Comparison of ENCODE assay signal across 1 cellular context in the genomic region with DNA sequence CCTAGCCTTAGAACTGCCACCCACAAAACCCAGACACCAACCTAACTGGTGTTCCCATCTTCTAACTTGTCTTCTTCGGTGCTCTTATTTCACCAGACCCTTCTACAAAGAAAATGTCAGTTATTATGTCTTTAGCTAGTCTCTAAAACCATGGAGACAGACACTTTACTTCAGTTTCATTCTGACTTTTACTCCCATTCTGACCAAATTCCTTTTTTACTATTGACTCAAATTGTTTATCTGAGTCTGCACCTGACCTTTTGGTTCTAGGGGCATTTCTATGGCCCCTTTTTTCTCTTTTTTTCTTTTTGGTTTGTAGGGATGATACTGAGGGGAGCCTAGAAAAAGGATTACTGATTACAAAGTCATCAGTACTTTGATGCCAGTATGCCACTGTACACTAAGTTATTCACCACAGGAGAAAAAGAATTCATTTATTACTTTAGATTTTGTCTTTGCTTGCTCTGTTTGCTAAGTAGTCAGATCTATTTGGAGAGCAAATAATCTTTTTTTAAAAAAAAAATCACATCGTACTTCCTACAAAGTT.
A peak's percentile ranks its signal among the peaks of the same experiment; 100 is the strongest.
TF ChIP-seq lines count a peak whose summit lies in the region.

No MANE protein-coding gene starts in this region.

TF ChIP-seq in HepG2, 621 proteins besides CTCF, POLR2A, EP300 and RAD21 (continued from another document and continues in another):
- no peak for TF ChIP-seq SOX13 (IDR thresholded peaks at IDR 0.05)
- TF ChIP-seq SOX13 (CRISPR knock-in tag; conservative IDR thresholded peaks at IDR 0.05 in 1 of 2, IDR thresholded peaks at IDR 0.05 in 1 of 2), result peak in 1 of 2 experiments; percentile 83; a peak in 2 of 4 replicates
- no peak for TF ChIP-seq ZNF367 (CRISPR knock-in tag; IDR thresholded peaks at IDR 0.05; ENCODE audit: borderline replicate concordance)
- no peak for TF ChIP-seq JUNB (CRISPR knock-in tag; IDR thresholded peaks at IDR 0.05; ENCODE audit: borderline replicate concordance)
- TF ChIP-seq, protein P1, sequence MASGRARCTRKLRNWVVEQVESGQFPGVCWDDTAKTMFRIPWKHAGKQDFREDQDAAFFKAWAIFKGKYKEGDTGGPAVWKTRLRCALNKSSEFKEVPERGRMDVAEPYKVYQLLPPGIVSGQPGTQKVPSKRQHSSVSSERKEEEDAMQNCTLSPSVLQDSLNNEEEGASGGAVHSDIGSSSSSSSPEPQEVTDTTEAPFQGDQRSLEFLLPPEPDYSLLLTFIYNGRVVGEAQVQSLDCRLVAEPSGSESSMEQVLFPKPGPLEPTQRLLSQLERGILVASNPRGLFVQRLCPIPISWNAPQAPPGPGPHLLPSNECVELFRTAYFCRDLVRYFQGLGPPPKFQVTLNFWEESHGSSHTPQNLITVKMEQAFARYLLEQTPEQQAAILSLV (CRISPR knock-in tag; IDR thresholded peaks at IDR 0.05; ENCODE audit: borderline replicate concordance), result no peak
- no peak for TF ChIP-seq ZNF501 (CRISPR knock-in tag; IDR thresholded peaks at IDR 0.05)
- TF ChIP-seq, protein P2, sequence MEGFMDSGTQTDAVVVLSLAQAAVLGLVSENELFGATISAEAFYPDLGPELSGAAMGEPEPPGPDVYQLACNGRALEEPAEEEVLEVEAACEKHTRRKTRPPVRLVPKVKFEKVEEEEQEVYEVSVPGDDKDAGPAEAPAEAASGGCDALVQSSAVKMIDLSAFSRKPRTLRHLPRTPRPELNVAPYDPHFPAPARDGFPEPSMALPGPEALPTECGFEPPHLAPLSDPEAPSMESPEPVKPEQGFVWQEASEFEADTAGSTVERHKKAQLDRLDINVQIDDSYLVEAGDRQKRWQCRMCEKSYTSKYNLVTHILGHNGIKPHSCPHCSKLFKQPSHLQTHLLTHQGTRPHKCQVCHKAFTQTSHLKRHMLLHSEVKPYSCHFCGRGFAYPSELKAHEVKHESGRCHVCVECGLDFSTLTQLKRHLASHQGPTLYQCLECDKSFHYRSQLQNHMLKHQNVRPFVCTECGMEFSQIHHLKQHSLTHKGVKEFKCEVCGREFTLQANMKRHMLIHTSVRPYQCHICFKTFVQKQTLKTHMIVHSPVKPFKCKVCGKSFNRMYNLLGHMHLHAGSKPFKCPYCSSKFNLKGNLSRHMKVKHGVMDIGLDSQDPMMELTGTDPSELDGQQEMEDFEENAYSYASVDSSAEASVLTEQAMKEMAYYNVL (CRISPR knock-in tag; IDR thresholded peaks at IDR 0.05; ENCODE audit: borderline replicate concordance), result peak; percentile 75; the same call in 1 of the 2 replicates
- no peak for TF ChIP-seq CC2D1A (CRISPR knock-in tag; IDR thresholded peaks at IDR 0.05)
- TF ChIP-seq HMGA1 (CRISPR knock-in tag; conservative IDR thresholded peaks at IDR 0.05), result no peak
- TF ChIP-seq, protein P3, sequence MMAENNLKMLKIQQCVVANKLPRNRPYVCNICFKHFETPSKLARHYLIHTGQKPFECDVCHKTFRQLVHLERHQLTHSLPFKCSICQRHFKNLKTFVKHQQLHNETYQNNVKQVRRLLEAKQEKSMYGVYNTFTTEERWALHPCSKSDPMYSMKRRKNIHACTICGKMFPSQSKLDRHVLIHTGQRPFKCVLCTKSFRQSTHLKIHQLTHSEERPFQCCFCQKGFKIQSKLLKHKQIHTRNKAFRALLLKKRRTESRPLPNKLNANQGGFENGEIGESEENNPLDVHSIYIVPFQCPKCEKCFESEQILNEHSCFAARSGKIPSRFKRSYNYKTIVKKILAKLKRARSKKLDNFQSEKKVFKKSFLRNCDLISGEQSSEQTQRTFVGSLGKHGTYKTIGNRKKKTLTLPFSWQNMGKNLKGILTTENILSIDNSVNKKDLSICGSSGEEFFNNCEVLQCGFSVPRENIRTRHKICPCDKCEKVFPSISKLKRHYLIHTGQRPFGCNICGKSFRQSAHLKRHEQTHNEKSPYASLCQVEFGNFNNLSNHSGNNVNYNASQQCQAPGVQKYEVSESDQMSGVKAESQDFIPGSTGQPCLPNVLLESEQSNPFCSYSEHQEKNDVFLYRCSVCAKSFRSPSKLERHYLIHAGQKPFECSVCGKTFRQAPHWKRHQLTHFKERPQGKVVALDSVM (CRISPR knock-in tag; IDR thresholded peaks at IDR 0.05), result no peak
- TF ChIP-seq ZNF496 (CRISPR knock-in tag; IDR thresholded peaks at IDR 0.05; ENCODE audit: insufficient replicate concordance), result no peak
- TF ChIP-seq BORCS8-MEF2B (CRISPR knock-in tag; IDR thresholded peaks at IDR 0.05), result no peak
- no peak for TF ChIP-seq GATAD1 (CRISPR knock-in tag; IDR thresholded peaks at IDR 0.05)
- TF ChIP-seq MLLT10 (CRISPR knock-in tag; IDR thresholded peaks at IDR 0.05), result no peak
- no peak for TF ChIP-seq NCOA1 (CRISPR knock-in tag; IDR thresholded peaks at IDR 0.05)
- no peak for TF ChIP-seq ZNF143 (CRISPR knock-in tag; IDR thresholded peaks at IDR 0.05)
- TF ChIP-seq TAF15 (IDR thresholded peaks at IDR 0.05; ENCODE audit: low read depth, low read length, poor library complexity, severe bottlenecking), result no peak
- TF ChIP-seq NCOA2 (CRISPR knock-in tag; IDR thresholded peaks at IDR 0.05), result peak; percentile 66
- TF ChIP-seq, protein P4, sequence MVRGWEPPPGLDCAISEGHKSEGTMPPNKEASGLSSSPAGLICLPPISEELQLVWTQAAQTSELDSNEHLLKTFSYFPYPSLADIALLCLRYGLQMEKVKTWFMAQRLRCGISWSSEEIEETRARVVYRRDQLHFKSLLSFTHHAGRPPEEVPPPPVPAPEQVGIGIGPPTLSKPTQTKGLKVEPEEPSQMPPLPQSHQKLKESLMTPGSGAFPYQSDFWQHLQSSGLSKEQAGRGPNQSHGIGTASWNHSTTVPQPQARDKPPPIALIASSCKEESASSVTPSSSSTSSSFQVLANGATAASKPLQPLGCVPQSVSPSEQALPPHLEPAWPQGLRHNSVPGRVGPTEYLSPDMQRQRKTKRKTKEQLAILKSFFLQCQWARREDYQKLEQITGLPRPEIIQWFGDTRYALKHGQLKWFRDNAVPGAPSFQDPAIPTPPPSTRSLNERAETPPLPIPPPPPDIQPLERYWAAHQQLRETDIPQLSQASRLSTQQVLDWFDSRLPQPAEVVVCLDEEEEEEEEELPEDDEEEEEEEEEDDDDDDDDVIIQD (CRISPR knock-in tag; IDR thresholded peaks at IDR 0.05; ENCODE audit: low read depth), result peak; percentile 55; the same call in 1 of the 2 replicates
- no peak; the same call in 1 of the 2 replicates for TF ChIP-seq FOXO1 (CRISPR knock-in tag; IDR thresholded peaks at IDR 0.05)
- TF ChIP-seq SKI (IDR thresholded peaks at IDR 0.05; ENCODE audit: partially characterized antibody), result peak; percentile 76
- no peak for TF ChIP-seq HNRNPL (IDR thresholded peaks at IDR 0.05; ENCODE audit: low read depth, low read length)
- TF ChIP-seq NAIF1 (CRISPR knock-in tag; IDR thresholded peaks at IDR 0.05; ENCODE audit: borderline replicate concordance), result no peak
- no peak for TF ChIP-seq ZNF510 (CRISPR knock-in tag; IDR thresholded peaks at IDR 0.05; ENCODE audit: low read depth)
- TF ChIP-seq U2AF1 (optimal IDR thresholded peaks at IDR 0.05; ENCODE audit: low read depth, low read length), result no peak
- TF ChIP-seq ZNF256 (CRISPR knock-in tag; conservative IDR thresholded peaks at IDR 0.05), result no peak
- TF ChIP-seq ZNF180 (CRISPR knock-in tag; IDR thresholded peaks at IDR 0.05; ENCODE audit: borderline replicate concordance, low read depth), result no peak
- TF ChIP-seq, protein P5, sequence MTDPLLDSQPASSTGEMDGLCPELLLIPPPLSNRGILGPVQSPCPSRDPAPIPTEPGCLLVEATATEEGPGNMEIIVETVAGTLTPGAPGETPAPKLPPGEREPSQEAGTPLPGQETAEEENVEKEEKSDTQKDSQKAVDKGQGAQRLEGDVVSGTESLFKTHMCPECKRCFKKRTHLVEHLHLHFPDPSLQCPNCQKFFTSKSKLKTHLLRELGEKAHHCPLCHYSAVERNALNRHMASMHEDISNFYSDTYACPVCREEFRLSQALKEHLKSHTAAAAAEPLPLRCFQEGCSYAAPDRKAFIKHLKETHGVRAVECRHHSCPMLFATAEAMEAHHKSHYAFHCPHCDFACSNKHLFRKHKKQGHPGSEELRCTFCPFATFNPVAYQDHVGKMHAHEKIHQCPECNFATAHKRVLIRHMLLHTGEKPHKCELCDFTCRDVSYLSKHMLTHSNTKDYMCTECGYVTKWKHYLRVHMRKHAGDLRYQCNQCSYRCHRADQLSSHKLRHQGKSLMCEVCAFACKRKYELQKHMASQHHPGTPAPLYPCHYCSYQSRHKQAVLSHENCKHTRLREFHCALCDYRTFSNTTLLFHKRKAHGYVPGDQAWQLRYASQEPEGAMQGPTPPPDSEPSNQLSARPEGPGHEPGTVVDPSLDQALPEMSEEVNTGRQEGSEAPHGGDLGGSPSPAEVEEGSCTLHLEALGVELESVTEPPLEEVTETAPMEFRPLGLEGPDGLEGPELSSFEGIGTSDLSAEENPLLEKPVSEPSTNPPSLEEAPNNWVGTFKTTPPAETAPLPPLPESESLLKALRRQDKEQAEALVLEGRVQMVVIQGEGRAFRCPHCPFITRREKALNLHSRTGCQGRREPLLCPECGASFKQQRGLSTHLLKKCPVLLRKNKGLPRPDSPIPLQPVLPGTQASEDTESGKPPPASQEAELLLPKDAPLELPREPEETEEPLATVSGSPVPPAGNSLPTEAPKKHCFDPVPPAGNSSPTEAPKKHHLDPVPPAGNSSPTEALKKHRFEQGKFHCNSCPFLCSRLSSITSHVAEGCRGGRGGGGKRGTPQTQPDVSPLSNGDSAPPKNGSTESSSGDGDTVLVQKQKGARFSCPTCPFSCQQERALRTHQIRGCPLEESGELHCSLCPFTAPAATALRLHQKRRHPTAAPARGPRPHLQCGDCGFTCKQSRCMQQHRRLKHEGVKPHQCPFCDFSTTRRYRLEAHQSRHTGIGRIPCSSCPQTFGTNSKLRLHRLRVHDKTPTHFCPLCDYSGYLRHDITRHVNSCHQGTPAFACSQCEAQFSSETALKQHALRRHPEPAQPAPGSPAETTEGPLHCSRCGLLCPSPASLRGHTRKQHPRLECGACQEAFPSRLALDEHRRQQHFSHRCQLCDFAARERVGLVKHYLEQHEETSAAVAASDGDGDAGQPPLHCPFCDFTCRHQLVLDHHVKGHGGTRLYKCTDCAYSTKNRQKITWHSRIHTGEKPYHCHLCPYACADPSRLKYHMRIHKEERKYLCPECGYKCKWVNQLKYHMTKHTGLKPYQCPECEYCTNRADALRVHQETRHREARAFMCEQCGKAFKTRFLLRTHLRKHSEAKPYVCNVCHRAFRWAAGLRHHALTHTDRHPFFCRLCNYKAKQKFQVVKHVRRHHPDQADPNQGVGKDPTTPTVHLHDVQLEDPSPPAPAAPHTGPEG (CRISPR knock-in tag; IDR thresholded peaks at IDR 0.05), result no peak
- TF ChIP-seq ZNF569 (CRISPR knock-in tag; IDR thresholded peaks at IDR 0.05; ENCODE audit: borderline replicate concordance), result no peak
- TF ChIP-seq NBN (conservative IDR thresholded peaks at IDR 0.05), result no peak
- TF ChIP-seq, protein P6, sequence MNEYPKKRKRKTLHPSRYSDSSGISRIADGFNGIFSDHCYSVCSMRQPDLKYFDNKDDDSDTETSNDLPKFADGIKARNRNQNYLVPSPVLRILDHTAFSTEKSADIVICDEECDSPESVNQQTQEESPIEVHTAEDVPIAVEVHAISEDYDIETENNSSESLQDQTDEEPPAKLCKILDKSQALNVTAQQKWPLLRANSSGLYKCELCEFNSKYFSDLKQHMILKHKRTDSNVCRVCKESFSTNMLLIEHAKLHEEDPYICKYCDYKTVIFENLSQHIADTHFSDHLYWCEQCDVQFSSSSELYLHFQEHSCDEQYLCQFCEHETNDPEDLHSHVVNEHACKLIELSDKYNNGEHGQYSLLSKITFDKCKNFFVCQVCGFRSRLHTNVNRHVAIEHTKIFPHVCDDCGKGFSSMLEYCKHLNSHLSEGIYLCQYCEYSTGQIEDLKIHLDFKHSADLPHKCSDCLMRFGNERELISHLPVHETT (CRISPR knock-in tag; conservative IDR thresholded peaks at IDR 0.05), result no peak
- no peak for TF ChIP-seq SMC3 (IDR thresholded peaks at IDR 0.05; ENCODE audit: low read length)
- TF ChIP-seq ZNF790 (CRISPR knock-in tag; IDR thresholded peaks at IDR 0.05; ENCODE audit: borderline replicate concordance), result no peak
- TF ChIP-seq NR2F2 (IDR thresholded peaks at IDR 0.05; ENCODE audit: borderline replicate concordance, low read depth), result peak; percentile 94
- TF ChIP-seq, protein P7, sequence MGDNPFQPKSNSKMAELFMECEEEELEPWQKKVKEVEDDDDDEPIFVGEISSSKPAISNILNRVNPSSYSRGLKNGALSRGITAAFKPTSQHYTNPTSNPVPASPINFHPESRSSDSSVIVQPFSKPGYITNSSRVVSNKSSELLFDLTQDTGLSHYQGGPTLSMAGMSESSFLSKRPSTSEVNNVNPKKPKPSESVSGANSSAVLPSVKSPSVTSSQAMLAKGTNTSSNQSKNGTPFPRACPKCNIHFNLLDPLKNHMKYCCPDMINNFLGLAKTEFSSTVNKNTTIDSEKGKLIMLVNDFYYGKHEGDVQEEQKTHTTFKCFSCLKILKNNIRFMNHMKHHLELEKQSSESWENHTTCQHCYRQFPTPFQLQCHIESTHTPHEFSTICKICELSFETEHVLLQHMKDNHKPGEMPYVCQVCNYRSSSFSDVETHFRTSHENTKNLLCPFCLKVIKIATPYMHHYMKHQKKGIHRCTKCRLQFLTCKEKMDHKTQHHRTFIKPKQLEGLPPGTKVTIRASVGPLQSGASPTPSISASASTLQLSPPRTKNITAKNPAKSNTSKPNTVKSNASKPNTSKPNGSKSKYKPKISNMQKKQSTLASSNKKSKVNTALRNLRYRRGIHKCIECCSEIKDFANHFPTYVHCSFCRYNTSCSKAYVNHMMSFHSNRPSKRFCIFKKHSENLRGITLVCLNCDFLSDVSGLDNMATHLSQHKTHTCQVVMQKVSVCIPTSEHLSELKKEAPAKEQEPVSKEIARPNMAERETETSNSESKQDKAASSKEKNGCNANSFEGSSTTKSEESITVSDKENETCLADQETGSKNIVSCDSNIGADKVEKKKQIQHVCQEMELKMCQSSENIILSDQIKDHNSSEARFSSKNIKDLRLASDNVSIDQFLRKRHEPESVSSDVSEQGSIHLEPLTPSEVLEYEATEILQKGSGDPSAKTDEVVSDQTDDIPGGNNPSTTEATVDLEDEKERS (CRISPR knock-in tag; IDR thresholded peaks at IDR 0.05), result no peak
- TF ChIP-seq, protein P8, sequence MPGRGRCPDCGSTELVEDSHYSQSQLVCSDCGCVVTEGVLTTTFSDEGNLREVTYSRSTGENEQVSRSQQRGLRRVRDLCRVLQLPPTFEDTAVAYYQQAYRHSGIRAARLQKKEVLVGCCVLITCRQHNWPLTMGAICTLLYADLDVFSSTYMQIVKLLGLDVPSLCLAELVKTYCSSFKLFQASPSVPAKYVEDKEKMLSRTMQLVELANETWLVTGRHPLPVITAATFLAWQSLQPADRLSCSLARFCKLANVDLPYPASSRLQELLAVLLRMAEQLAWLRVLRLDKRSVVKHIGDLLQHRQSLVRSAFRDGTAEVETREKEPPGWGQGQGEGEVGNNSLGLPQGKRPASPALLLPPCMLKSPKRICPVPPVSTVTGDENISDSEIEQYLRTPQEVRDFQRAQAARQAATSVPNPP (CRISPR knock-in tag; IDR thresholded peaks at IDR 0.05), result no peak
- TF ChIP-seq ZNF563 (CRISPR knock-in tag; IDR thresholded peaks at IDR 0.05), result no peak
- TF ChIP-seq ZNF782 (CRISPR knock-in tag; IDR thresholded peaks at IDR 0.05; ENCODE audit: borderline replicate concordance), result no peak
